Comparison of ENCODE assay signal across 9 cellular contexts in genomic region chrX:100819837-100820666, GRCh38. TPM values are rescaled to one million over a fixed set of nuclear protein-coding genes. Genes with fewer than 3 reads are reported as not detected.
DNase-seq lines count a peak whose midpoint lies in the region; ATAC-seq, FAIRE-seq and TF ChIP-seq lines count a peak whose summit lies in the region.
"Had no signal": no experiment of that assay in that cellular context is flagged by ENCODE, and none has a peak within 500 bp of the region (broad histone marks: within the 10 kb centered on the region; RNA-seq: fewer than 3 reads in every experiment).

Gene CSTF2 (plus strand): TSS chrX:100820391. CDS start chrX:100820417, 26 bp downstream.

- peak within 1 kb of the TSS in 1 of 2 donors; percentile 71 for H3K9ac ChIP-seq in kidney (ENCODE audit: low read length in 2 of 2)

- H3K4me3 ChIP-seq in kidney (ENCODE audit: low read length in 2 of 2): peak within 1 kb of the TSS; percentile 94 to 98

- H3K4me1 ChIP-seq in kidney (ENCODE audit: control insufficient read depth in 1 of 2, insufficient read depth in 1 of 2, low read depth in 1 of 2, low read length in 2 of 2): no peaks in the 10 kb centered on the region

- H3K36me3 ChIP-seq in kidney (ENCODE audit: control insufficient read depth in 1 of 2, insufficient read depth in 2 of 2, low read length in 2 of 2): peaks cover 0 to 10% of the 10 kb centered on the region in 2 donors

- H3K27ac ChIP-seq in kidney (ENCODE audit: low read depth in 2 of 2, low read length in 2 of 2): no peak within 1 kb of the TSS

- intact Hi-C loops in kidney (cut with DNase I): no loop called here

- ATAC-seq in GM19035 (IDR thresholded peaks at IDR 0.05; ENCODE audit: unreplicated experiment) (peak; percentile 100), HG03342 (IDR thresholded peaks at IDR 0.05; ENCODE audit: unreplicated experiment) (peak; percentile 98)
- peak; percentile 98 to 99 for ATAC-seq in activated CD4-positive, CD25-positive, alpha-beta regulatory T cell treated with anti-CD3 and anti-CD28 coated beads, Interleukin-2, amount 50 U/mL, for 24 hours

- FAIRE-seq in kidney (lab: Jason Lieb, UNC): no peak
- FAIRE-seq: endometrium had no signal

- DNase-seq in AML-193 (lab: John Stamatoyannopoulos, UW) (peak; percentile 62 to 71), NCI-H345 treated with DMSO at 0.1 percent for 48 hours (lab: John Stamatoyannopoulos, UW; ENCODE audit: unreplicated experiment) (peak; percentile 65), cerebellar nuclear complex (lab: John Stamatoyannopoulos, UW) (peak; percentile 14 to 47), kidney (peak; percentile 93)
- DNase-seq in stimulated activated CD4-positive, alpha-beta T cell treated with anti-CD3 and anti-CD28 coated beads, Interleukin-15, amount 100 ng/mL, for 24 hours: peak; percentile 84

- no peaks in the 10 kb centered on the region for H3K9me3 ChIP-seq in kidney (ENCODE audit: control insufficient read depth in 1 of 2, low read length in 2 of 2)

- no peak for TF ChIP-seq CTCF in kidney (IDR thresholded peaks at IDR 0.05; ENCODE audit: borderline replicate concordance, extremely low read depth, insufficient read depth)

RNA-seq across cellular contexts. Expression of gene CSTF2, which starts in this region (rescaled TPM):
- 14.4 TPM for total RNA-seq in kidney
- 8.8 TPM for polyA plus RNA-seq in kidney (ENCODE audit: insufficient read depth, low read depth, low replicate concordance)

Comparison
In these comparisons a context has a peak if more than half of its experiments do, and no peak if none do; other contexts are left out.
1. DNase-seq: peak in every context shown above with its lines; median percentile 93 in kidney; 84 in stimulated activated CD4-positive, alpha-beta T cell treated with anti-CD3 and anti-CD28 coated beads, Interleukin-15, amount 100 ng/mL, for 24 hours; 66 in AML-193; 65 in NCI-H345 treated with DMSO at 0.1 percent for 48 hours; 30 in cerebellar nuclear complex.